8 cellular contexts compared by ENCODE assay signal in genomic region chrX:1581132-1581531, GRCh38. TPM values are rescaled to one million over a fixed set of nuclear protein-coding genes. Genes with fewer than 3 reads are reported as not detected.
A peak's percentile ranks its signal among the peaks of the same experiment; 100 is the strongest.
DNase-seq lines count a peak whose midpoint lies in the region; ATAC-seq and TF ChIP-seq lines count a peak whose summit lies in the region.

No MANE protein-coding gene starts in this region.

- H3K4ac ChIP-seq in H9 (ENCODE audit: low read depth, low read length), result no peak overlapping the region

- no peak overlapping the region for H4K5ac ChIP-seq in H9 (ENCODE audit: insufficient read length, low read depth, low read length)

- H4K91ac ChIP-seq in H9 (ENCODE audit: insufficient read length, low read depth, low read length), result no peak overlapping the region

- H3K9me3 Mint-ChIP-seq in H9 (peaks cover 7 to 12% of the 10 kb centered on the region in 2 experiments; a peak in 4 of 5 replicates), nephron (no peaks in the 10 kb centered on the region)
- H3K9me3 Mint-ChIP-seq in effector memory CD8-positive, alpha-beta T cell, result no peaks in the 10 kb centered on the region

- H3K27ac Mint-ChIP-seq in H9 (no peak overlapping the region), nephron (no peak overlapping the region)
- no peak overlapping the region for H3K27ac Mint-ChIP-seq in effector memory CD8-positive, alpha-beta T cell

- H3K14ac ChIP-seq in H9 (ENCODE audit: insufficient read depth, low read length), result no peak overlapping the region

- H3K4me3 ChIP-seq in upper lobe of left lung, result no peak overlapping the region

- no peak overlapping the region for H3K18ac ChIP-seq in H9 (ENCODE audit: insufficient read length, low read depth, low read length)

- peak; percentile 79 for ATAC-seq in effector memory CD8-positive, alpha-beta T cell (replicated peaks)
- ATAC-seq in upper lobe of left lung (ENCODE audit: low FRiP score in 2 of 2), result peak; percentile 66 to 84

- H2AK5ac ChIP-seq in H9 (ENCODE audit: insufficient read length, low read length), result no peak overlapping the region

- WGBS in H9 (ENCODE audit: extremely low coverage, insufficient read length, low lambda C conversion rate), result no CpG with 5 or more reads among the region's 4 CpGs
- 24 to 32% methylated on average over 4 of the region's 4 CpGs for WGBS in upper lobe of left lung, 2 donors

- DNase-seq in COR-L47 (lab: John Stamatoyannopoulos, UW) (peak; percentile 27), H9 (peak; percentile 56), NCI-H526 treated with DMSO at 0.1 percent for 48 hours (lab: John Stamatoyannopoulos, UW) (peak; percentile 29), upper lobe of left lung (peak in 1 of 2 donors; percentile 56), NCI-H1930 (lab: John Stamatoyannopoulos, UW) (no peak)
- peak; percentile 69 to 70 for DNase-seq in activated CD4-positive, alpha-beta T cell treated with anti-CD3 and anti-CD28 coated beads, Interleukin-2, amount 50 U/mL, for 4 hours
- DNase-seq in effector memory CD8-positive, alpha-beta T cell, result peak; percentile 78 to 91 (median 78)

- no peak overlapping the region for H2BK12ac ChIP-seq in H9 (ENCODE audit: insufficient read length, low read depth, low read length)

- no peak overlapping the region for H3T11ph ChIP-seq in H9 (ENCODE audit: low read length)

- no peak overlapping the region for H3K27ac ChIP-seq in H9 (ENCODE audit: insufficient read length, low read depth, low read length)
- H3K27ac ChIP-seq in upper lobe of left lung, result no peak overlapping the region

- no peak overlapping the region for H2BK20ac ChIP-seq in H9 (ENCODE audit: low read depth, low read length, poor library complexity, severe bottlenecking)

- no peak overlapping the region for H2BK15ac ChIP-seq in H9 (ENCODE audit: low read depth, low read length)

- no peaks in the 10 kb centered on the region for H3K23me2 ChIP-seq in H9 (ENCODE audit: insufficient read length, low read depth, low read length, poor library complexity, severe bottlenecking)

- no peaks in the 10 kb centered on the region for H4K20me1 ChIP-seq in H9 (ENCODE audit: control insufficient read depth, insufficient read depth, insufficient read length)

- peaks cover 3% of the 10 kb centered on the region; the same call in 1 of the 2 replicates for H3K27me3 Mint-ChIP-seq in H9 (ENCODE audit: low read depth)
- no peaks in the 10 kb centered on the region for H3K27me3 Mint-ChIP-seq in effector memory CD8-positive, alpha-beta T cell
- no peaks in the 10 kb centered on the region for H3K27me3 Mint-ChIP-seq in nephron (ENCODE audit: low read depth)

- no peak overlapping the region for H3K56ac ChIP-seq in H9 (ENCODE audit: insufficient read length, low read depth, low read length)

- no peak for TF ChIP-seq EP300 in upper lobe of left lung (IDR thresholded peaks at IDR 0.05)

- H3K4me2 ChIP-seq in H9 (ENCODE audit: insufficient read depth, insufficient read length, low read length), result no peak overlapping the region

- TF ChIP-seq CTCF in H9 (conservative IDR thresholded peaks at IDR 0.05), result peak; percentile 85
- peak; percentile 47 to 59 (median 57) for TF ChIP-seq CTCF in nephron (IDR thresholded peaks at IDR 0.05; ENCODE audit: unreplicated experiment in 3 of 3)
- TF ChIP-seq CTCF in upper lobe of left lung (IDR thresholded peaks at IDR 0.05), result peak; percentile 65 to 81 (median 73)

- H3K4me1 ChIP-seq in H9 (ENCODE audit: insufficient read depth, low read length) (no peaks in the 10 kb centered on the region), upper lobe of left lung (no peaks in the 10 kb centered on the region)

- H3K9ac ChIP-seq in H9 (ENCODE audit: extremely low read depth, insufficient read length, low read length), result no peak overlapping the region

- no peaks in the 10 kb centered on the region for H3K79me2 ChIP-seq in H9 (ENCODE audit: insufficient read depth, low read length)

- H2AFZ ChIP-seq in H9 (ENCODE audit: low read length), result no peak overlapping the region

- no peak overlapping the region for H2BK120ac ChIP-seq in H9 (ENCODE audit: low read depth, low read length, poor library complexity, severe bottlenecking)

- H3K27me3 ChIP-seq in H9 (ENCODE audit: insufficient read depth, low read length) (no peaks in the 10 kb centered on the region), upper lobe of left lung (no peaks in the 10 kb centered on the region)

- no peak overlapping the region for H3K4me3 Mint-ChIP-seq in H9
- H3K4me3 Mint-ChIP-seq in effector memory CD8-positive, alpha-beta T cell, result peak overlapping the region in 1 of 2 donors; percentile 28
- H3K4me3 Mint-ChIP-seq in nephron, result no peak overlapping the region

- H4K8ac ChIP-seq in H9 (replicated peaks; ENCODE audit: insufficient read length, low read depth, low read length), result no peak overlapping the region

- no peak for TF ChIP-seq POLR2A in upper lobe of left lung (IDR thresholded peaks at IDR 0.05)

- no peaks in the 10 kb centered on the region for H3K79me1 ChIP-seq in H9 (ENCODE audit: insufficient read depth, low read depth, low read length, poor library complexity, severe bottlenecking)

- H2BK5ac ChIP-seq in H9 (ENCODE audit: insufficient read length, low read length), result no peak overlapping the region

- H3K9me3 ChIP-seq in H9 (ENCODE audit: control insufficient read depth, low read depth, low read length) (no peaks in the 10 kb centered on the region), upper lobe of left lung (no peaks in the 10 kb centered on the region)

- peaks cover 0 to 5% of the 10 kb centered on the region in 2 experiments; a peak in 1 of 4 replicates for H3K4me1 Mint-ChIP-seq in H9
- H3K4me1 Mint-ChIP-seq in effector memory CD8-positive, alpha-beta T cell (ENCODE audit: low read depth in 2 of 2), result peaks cover 12 to 20% of the 10 kb centered on the region in 2 donors
- H3K4me1 Mint-ChIP-seq in nephron, result no peaks in the 10 kb centered on the region

- H3K36me3 ChIP-seq in upper lobe of left lung, result no peaks in the 10 kb centered on the region

- no peak overlapping the region for H3K23ac ChIP-seq in H9 (ENCODE audit: insufficient read length, low read depth, low read length)

- H3K36me3 Mint-ChIP-seq in H9 (ENCODE audit: insufficient read depth in 1 of 3, low read depth in 3 of 3) (no peaks in the 10 kb centered on the region), nephron (ENCODE audit: low read depth) (no peaks in the 10 kb centered on the region)
- H3K36me3 Mint-ChIP-seq in effector memory CD8-positive, alpha-beta T cell (ENCODE audit: insufficient read depth), result peaks cover 4% of the 10 kb centered on the region

RNA-seq across cellular contexts. Expression of gene AKAP17A, which starts 10.3 kb away (rescaled TPM):
- 39.7 and 42.1 TPM in 2 replicates for total RNA-seq in H9 (2021)
- total RNA-seq in upper lobe of left lung, result 100 to 1,000 TPM in 2 of 6 donors, 10 to 100 TPM in 4; 40.9 to 193 (median 52.4) TPM

RNA-seq across cellular contexts. Expression of gene ASMT, which starts 33.7 kb away (rescaled TPM):
- total RNA-seq in H9 (2021) (1.0 and 1.4 TPM in 2 replicates), upper lobe of left lung (1 to 10 TPM in 1 of 6 donors, not detected in 5; 2.2 TPM)

RNA-seq across cellular contexts. Expression of gene P2RY8, which starts 44.1 kb away (rescaled TPM):
- not detected in 2 replicates for total RNA-seq in H9 (2021)
- total RNA-seq in upper lobe of left lung, result 1 to 10 TPM; 1.7 to 4.4 (median 3.3) TPM

Comparison
In these comparisons a context has a peak if more than half of its experiments do, and no peak if none do; other contexts are left out.
1. DNase-seq: peak in COR-L47 (single experiment), H9 (single experiment), NCI-H526 treated with DMSO at 0.1 percent for 48 hours (single experiment), activated CD4-positive, alpha-beta T cell treated with anti-CD3 and anti-CD28 coated beads, Interleukin-2, amount 50 U/mL, for 4 hours (2 of 2) and effector memory CD8-positive, alpha-beta T cell (3 of 3); none in NCI-H1930 (0 of 2).
2. Peak in every context shown above with its lines, with median percentiles within 50 percentile points of each other: CTCF ChIP-seq.